ENCODE assay signal across 8 cellular contexts in genomic region chr16:68257251-68257905, GRCh38. TPM values are rescaled to one million over a fixed set of nuclear protein-coding genes. Genes with fewer than 3 reads are reported as not detected.
DNase-seq lines count a peak whose midpoint lies in the region; ATAC-seq and TF ChIP-seq lines count a peak whose summit lies in the region.

No MANE protein-coding gene starts in this region.

- no peaks in the 10 kb centered on the region for H3K9me2 ChIP-seq in GM23338 (ENCODE audit: insufficient read depth)

- H3K9me3 Mint-ChIP-seq in activated T-cell treated with anti-CD3 and anti-CD28 coated beads, Interleukin-2, amount 50 U/mL, for 24 hours = no peaks in the 10 kb centered on the region
- H3K9me3 Mint-ChIP-seq in GM23338 = no peaks in the 10 kb centered on the region

- H3K4me1 Mint-ChIP-seq in activated T-cell treated with anti-CD3 and anti-CD28 coated beads, Interleukin-2, amount 50 U/mL, for 24 hours (ENCODE audit: low read depth) = peaks cover 9% of the 10 kb centered on the region
- no peaks in the 10 kb centered on the region; the same call in 2 of the 3 replicates for H3K4me1 Mint-ChIP-seq in GM23338

- no peak for TF ChIP-seq CTCF in GM23338 (conservative IDR thresholded peaks at IDR 0.05; ENCODE audit: low read depth in 2 of 2)

- H3K4me1 ChIP-seq in GM23338 (ENCODE audit: insufficient read depth) = no peaks in the 10 kb centered on the region

- no peak overlapping the region for H3K27ac ChIP-seq in GM23338 (ENCODE audit: low read depth)

- no peak overlapping the region for H3K27ac Mint-ChIP-seq in activated T-cell treated with anti-CD3 and anti-CD28 coated beads, Interleukin-2, amount 50 U/mL, for 24 hours
- H3K27ac Mint-ChIP-seq in GM23338 = no peak overlapping the region

- H3K27me3 Mint-ChIP-seq in activated T-cell treated with anti-CD3 and anti-CD28 coated beads, Interleukin-2, amount 50 U/mL, for 24 hours = no peaks in the 10 kb centered on the region
- H3K27me3 Mint-ChIP-seq in GM23338 (ENCODE audit: insufficient read depth, low read depth, poor library complexity) = peaks cover 5% of the 10 kb centered on the region

- DNase-seq in COR-L47 (lab: John Stamatoyannopoulos, UW) = peak; percentile 30
- DNase-seq in NCI-H146 treated with DMSO at 0.1 percent for 48 hours (lab: John Stamatoyannopoulos, UW; ENCODE audit: unreplicated experiment) = peak; percentile 35
- DNase-seq in superior temporal gyrus (ENCODE audit: extremely low spot score) = peak; percentile 33
- no peak for DNase-seq in activated T-cell treated with anti-CD3 and anti-CD28 coated beads, Interleukin-2, amount 50 U/mL, for 24 hours
- DNase-seq in epidermal melanocyte (ENCODE audit: insufficient read length, low spot score) = no peak
- DNase-seq in GM23338 (ENCODE audit: low spot score) = no peak

- H3F3A ChIP-seq in GM23338 (replicated peaks; ENCODE audit: low read depth) = 0 out of 2 replicates have a peak, but pooled peaks cover 3% of the 10 kb centered on the region

- H3K4me2 ChIP-seq in GM23338 = no peak overlapping the region

- no peak overlapping the region for H3K4me3 Mint-ChIP-seq in activated T-cell treated with anti-CD3 and anti-CD28 coated beads, Interleukin-2, amount 50 U/mL, for 24 hours
- no peak overlapping the region for H3K4me3 Mint-ChIP-seq in GM23338

- peaks cover 43% of the 10 kb centered on the region for H3K36me3 Mint-ChIP-seq in activated T-cell treated with anti-CD3 and anti-CD28 coated beads, Interleukin-2, amount 50 U/mL, for 24 hours (ENCODE audit: low read depth)
- H3K36me3 Mint-ChIP-seq in GM23338 (ENCODE audit: low read depth) = no peaks in the 10 kb centered on the region

- no peak overlapping the region for H2AFZ ChIP-seq in GM23338

- no peaks in the 10 kb centered on the region; the same call in 1 of the 2 replicates for H4K20me1 ChIP-seq in GM23338 (replicated peaks; ENCODE audit: insufficient read depth)

- peak; percentile 68 for ATAC-seq in GM21390 (IDR thresholded peaks at IDR 0.05; ENCODE audit: unreplicated experiment)
- ATAC-seq in esophagus mucosa = peak; percentile 68
- ATAC-seq in GM23338 = no peak

- no peaks in the 10 kb centered on the region for H3K27me3 ChIP-seq in GM23338 (ENCODE audit: insufficient read depth)

- H3K4me3 ChIP-seq in GM23338 = no peak overlapping the region

- H3K79me2 ChIP-seq in GM23338 (replicated peaks; ENCODE audit: insufficient read depth) = no peaks in the 10 kb centered on the region

- H3K36me3 ChIP-seq in GM23338 (ENCODE audit: insufficient read depth) = no peaks in the 10 kb centered on the region

TF ChIP-seq in GM23338, 12 proteins besides CTCF, POLR2A, EP300 and RAD21:
- TF ChIP-seq STAT1 (IDR thresholded peaks at IDR 0.05; ENCODE audit: unreplicated experiment) = no peak
- TF ChIP-seq REST (IDR thresholded peaks at IDR 0.05; ENCODE audit: unreplicated experiment) = no peak
- no peak for TF ChIP-seq ETS1 (IDR thresholded peaks at IDR 0.05)
TF ChIP-seq in GM23338: peak in this region for 0.

RNA-seq across cellular contexts. Expression of gene SLC7A6, which starts 6.9 kb away (rescaled TPM):
- total RNA-seq in esophagus mucosa = 4.7 TPM
- total RNA-seq in GM23338 (2014; rRNA removed; shearing (Covaris generic)) = 19.7 and 30.9 TPM in 2 replicates
- 15.0 and 16.6 TPM in 2 replicates for polyA plus RNA-seq in GM23338 (2016; fragmentation: Nextera tagmentation; extraction: Ambion mirVana)

RNA-seq across cellular contexts. Expression of gene PLA2G15, which starts 12.2 kb away (rescaled TPM):
- 4.8 TPM for total RNA-seq in esophagus mucosa
- 14.8 and 14.9 TPM in 2 replicates for total RNA-seq in GM23338 (2014; rRNA removed; shearing (Covaris generic))
- 3.1 TPM in 2 replicates for polyA plus RNA-seq in GM23338 (2016; fragmentation: Nextera tagmentation; extraction: Ambion mirVana)

RNA-seq across cellular contexts. Expression of gene ESRP2, which starts 21.5 kb away (rescaled TPM):
- total RNA-seq in esophagus mucosa = 82.1 TPM
- total RNA-seq in GM23338 (2014; rRNA removed; shearing (Covaris generic)) = 42.7 and 44.0 TPM in 2 replicates
- polyA plus RNA-seq in GM23338 (2016; fragmentation: Nextera tagmentation; extraction: Ambion mirVana) = 16.2 TPM in 2 replicates

RNA-seq across cellular contexts. Expression of gene SLC7A6OS, which starts 53.4 kb away (rescaled TPM):
- 8.1 TPM for total RNA-seq in esophagus mucosa
- 16.4 and 16.5 TPM in 2 replicates for total RNA-seq in GM23338 (2014; rRNA removed; shearing (Covaris generic))
- polyA plus RNA-seq in GM23338 (2016; fragmentation: Nextera tagmentation; extraction: Ambion mirVana) = 13.8 and 17.9 TPM in 2 replicates

RNA-seq across cellular contexts. Expression of gene PRMT7, which starts 53.4 kb away (rescaled TPM):
- 14.8 TPM for total RNA-seq in esophagus mucosa
- 61.9 and 65.3 TPM in 2 replicates for total RNA-seq in GM23338 (2014; rRNA removed; shearing (Covaris generic))
- polyA plus RNA-seq in GM23338 (2016; fragmentation: Nextera tagmentation; extraction: Ambion mirVana) = 20.2 TPM in 2 replicates

Comparison
In these comparisons a context has a peak if more than half of its experiments do, and no peak if none do; other contexts are left out.
1. DNase-seq: peak in COR-L47 (single experiment), NCI-H146 treated with DMSO at 0.1 percent for 48 hours (single experiment) and superior temporal gyrus (single experiment); none in activated T-cell treated with anti-CD3 and anti-CD28 coated beads, Interleukin-2, amount 50 U/mL, for 24 hours (single experiment), epidermal melanocyte (single experiment) and GM23338 (single experiment).